Comparison of ENCODE assay signal across 5 cellular contexts in the genomic region with DNA sequence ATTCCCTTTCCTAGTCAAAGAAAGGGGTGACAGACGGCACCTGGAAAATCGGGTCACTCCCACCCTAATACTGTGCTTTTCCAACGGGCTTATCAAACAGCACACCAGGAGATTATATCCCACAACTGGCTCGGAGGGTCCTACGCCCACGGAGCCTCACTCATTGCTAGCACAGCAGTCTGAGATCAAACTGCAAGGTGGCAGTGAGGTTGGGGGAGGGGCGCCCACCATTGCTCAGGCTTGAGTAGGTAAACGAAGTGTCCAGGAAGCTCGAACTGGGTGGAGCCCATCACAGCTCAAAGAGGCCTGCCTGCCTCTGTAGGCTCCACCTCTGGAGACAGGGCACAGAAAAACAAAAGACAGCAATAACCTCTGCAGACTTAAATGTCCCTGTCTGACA. TPM values are rescaled to one million over a fixed set of nuclear protein-coding genes. Genes with fewer than 3 reads are reported as not detected.
"Had no signal": no experiment of that assay in that cellular context is flagged by ENCODE, and none has a peak within 500 bp of the region (broad histone marks: within the 10 kb centered on the region; RNA-seq: fewer than 3 reads in every experiment).

No MANE protein-coding gene starts in this region.

RNA-seq across cellular contexts. Expression of a gene that starts 42.9 kb away (rescaled TPM):
- total RNA-seq: dermis blood vessel endothelial cell, endothelial cell of umbilical vein, fibroblast of villous mesenchyme, foreskin keratinocyte, glomerular endothelial cell had no signal
- polyA plus RNA-seq: endothelial cell of umbilical vein, foreskin keratinocyte had no signal
